ENCODE assay signal across 10 cellular contexts in genomic region chr2:234251326-234252271, GRCh38.
A peak's percentile ranks its signal among the peaks of the same experiment; 100 is the strongest.
DNase-seq lines count a peak whose midpoint lies in the region; FAIRE-seq and TF ChIP-seq lines count a peak whose summit lies in the region.
"Had no signal": no experiment of that assay in that cellular context is flagged by ENCODE, and none has a peak within 500 bp of the region (broad histone marks: within the 10 kb centered on the region; RNA-seq: fewer than 3 reads in every experiment).

No MANE protein-coding gene starts in this region.

- 70% methylated on average over 8 of the region's 8 CpGs for WGBS in esophagus muscularis mucosa

- no peaks in the 10 kb centered on the region for H3K79me2 ChIP-seq in PC-9 (ENCODE audit: low read depth)
- no peaks in the 10 kb centered on the region for H3K79me2 ChIP-seq in endothelial cell of umbilical vein (ENCODE audit: control insufficient read depth, insufficient read depth, low read length)

- H3K4me1 ChIP-seq in Caco-2 (peaks cover 46% of the 10 kb centered on the region), PC-9 (replicated peaks; ENCODE audit: insufficient read depth) (peaks cover 80% of the 10 kb centered on the region), endothelial cell of umbilical vein (ENCODE audit: control insufficient read depth, extremely low read depth, insufficient read depth, low read length) (peaks cover 29% of the 10 kb centered on the region), esophagus muscularis mucosa (no peaks in the 10 kb centered on the region)

- peak overlapping the region; percentile 54 for H3K27ac Mint-ChIP-seq in Caco-2 (ENCODE audit: unreplicated experiment)
- peak overlapping the region; percentile 88 for H3K27ac Mint-ChIP-seq in osteocyte (ENCODE audit: unreplicated experiment)

- dilution Hi-C loops in endothelial cell of umbilical vein (cut with MboI; ENCODE audit: extremely low pct_ligation_motif_present, low sequenced_read_pairs): no loop called here

- BruUV-seq in Caco-2 (replicated peaks; lab: Mats Ljungman, UMichigan) (no TSS peak), PC-9 (replicated peaks; lab: Mats Ljungman, UMichigan) (no TSS peak), endothelial cell of umbilical vein (replicated peaks; lab: Mats Ljungman, UMichigan) (no TSS peak)

- FAIRE-seq in endothelial cell of umbilical vein (lab: Jason Lieb, UNC): peak; percentile 91

- H3K27me3 Mint-ChIP-seq in Caco-2 (ENCODE audit: insufficient read depth, unreplicated experiment) (no peaks in the 10 kb centered on the region), osteocyte (ENCODE audit: unreplicated experiment) (no peaks in the 10 kb centered on the region)

- TF ChIP-seq EP300 in esophagus muscularis mucosa (IDR thresholded peaks at IDR 0.05): no peak

- peak overlapping the region; percentile 46 for H3K9ac ChIP-seq in endothelial cell of umbilical vein (replicated peaks; ENCODE audit: extremely low read depth, insufficient read depth, low read length)

- H3K27ac ChIP-seq in PC-9 (peak overlapping the region; percentile 91), endothelial cell of umbilical vein (ENCODE audit: insufficient read depth, low read depth, low read length) (peak overlapping the region; percentile 82), esophagus muscularis mucosa (replicated peaks in 1 of 4) (no peak overlapping the region)

- H2AFZ ChIP-seq in PC-9: no peak overlapping the region
- peak overlapping the region; percentile 50 for H2AFZ ChIP-seq in endothelial cell of umbilical vein (ENCODE audit: low read depth, low read length)

- H3K9me3 Mint-ChIP-seq in Caco-2 (ENCODE audit: unreplicated experiment): no peaks in the 10 kb centered on the region
- H3K9me3 Mint-ChIP-seq in osteocyte (ENCODE audit: unreplicated experiment): no peaks in the 10 kb centered on the region

- H3K4me3 Mint-ChIP-seq in Caco-2 (ENCODE audit: unreplicated experiment) (no peak overlapping the region), osteocyte (ENCODE audit: unreplicated experiment) (no peak overlapping the region)

- CTCF ChIA-PET in Caco-2 (lab: Charles Lee) (no interaction called here), PC-9 (lab: Charles Lee) (interaction anchor here (0.6 to 0.8 kb wide), 5 partner anchors 16 to 1554 kb away, joined by 3 to 7 read pairs (median 4); no protein-coding TSS in a partner anchor), endothelial cell of umbilical vein (lab: Charles Lee) (interaction anchor here (0.7 to 2.3 kb wide), 5 partner anchors 17 to 244 kb away, joined by 3 to 11 read pairs (median 3); no protein-coding TSS in a partner anchor)

- TF ChIP-seq CTCF in Caco-2 (IDR thresholded peaks at IDR 0.05; ENCODE audit: insufficient read depth in 1 of 2, low read depth in 1 of 2, low read length in 1 of 2, severe bottlenecking in 1 of 2, unreplicated experiment in 1 of 2): no peak
- no peak for TF ChIP-seq CTCF in PC-9 (conservative IDR thresholded peaks at IDR 0.05)
- TF ChIP-seq CTCF in endothelial cell of umbilical vein (IDR thresholded peaks at IDR 0.05; ENCODE audit: extremely low read depth in 1 of 2, insufficient read depth in 1 of 2, low read depth in 1 of 2, low read length in 2 of 2): no peak
- no peak for TF ChIP-seq CTCF in osteocyte (IDR thresholded peaks at IDR 0.05)
- no peak for TF ChIP-seq CTCF in esophagus muscularis mucosa (IDR thresholded peaks at IDR 0.05)

- H4K20me1 ChIP-seq in PC-9 (ENCODE audit: insufficient read depth): no peaks in the 10 kb centered on the region
- no peaks in the 10 kb centered on the region for H4K20me1 ChIP-seq in endothelial cell of umbilical vein (replicated peaks; ENCODE audit: control insufficient read depth, extremely low read depth, insufficient read depth, low read length)

- H3K9me3 ChIP-seq in Caco-2 (0 out of 2 replicates have a peak, but pooled peaks cover 3% of the 10 kb centered on the region), PC-9 (ENCODE audit: insufficient read depth, low read depth) (no peaks in the 10 kb centered on the region; the same call in 1 of the 2 replicates), endothelial cell of umbilical vein (replicated peaks; ENCODE audit: control insufficient read depth, insufficient read depth, low read length) (no peaks in the 10 kb centered on the region), esophagus muscularis mucosa (no peaks in the 10 kb centered on the region)

- no peaks in the 10 kb centered on the region for H3K9me1 ChIP-seq in endothelial cell of umbilical vein (replicated peaks; ENCODE audit: control insufficient read depth, extremely low read depth, insufficient read depth, low read length)

- DNase-seq in Caco-2 (peak; percentile 16 to 42), PC-9 (peak; percentile 81 to 99), endothelial cell of umbilical vein (ENCODE audit: low read depth, low spot score) (peak; percentile 91), osteocyte (ENCODE audit: extremely low spot score, unreplicated experiment) (no peak), NCI-H2107 (lab: John Stamatoyannopoulos, UW) (no peak), T-helper 1 cell (no peak), esophagus muscularis mucosa (ENCODE audit: extremely low spot score) (no peak), superior temporal gyrus (ENCODE audit: extremely low spot score) (no peak)
- DNase-seq: DMS 273 treated with DMSO at 0.1 percent for 48 hours, SHP77 had no signal

- peaks cover 12% of the 10 kb centered on the region for H3K4me1 Mint-ChIP-seq in Caco-2 (ENCODE audit: low read depth, unreplicated experiment)
- peaks cover 44% of the 10 kb centered on the region for H3K4me1 Mint-ChIP-seq in osteocyte (ENCODE audit: unreplicated experiment)

- H3K36me3 Mint-ChIP-seq in Caco-2 (ENCODE audit: insufficient read depth, unreplicated experiment) (peaks cover 5% of the 10 kb centered on the region), osteocyte (ENCODE audit: unreplicated experiment) (no peaks in the 10 kb centered on the region)

- H3K4me3 ChIP-seq in Caco-2 (ENCODE audit: low read depth, low read length) (no peak overlapping the region), PC-9 (no peak overlapping the region), endothelial cell of umbilical vein (replicated peaks in 1 of 3; ENCODE audit: insufficient read depth in 1 of 3, low read depth in 1 of 3, low read length in 3 of 3) (no peak overlapping the region), esophagus muscularis mucosa (no peak overlapping the region)

- TF ChIP-seq POLR2A in endothelial cell of umbilical vein (IDR thresholded peaks at IDR 0.05; ENCODE audit: low read depth, low read length): no peak
- TF ChIP-seq POLR2A in esophagus muscularis mucosa (IDR thresholded peaks at IDR 0.05; ENCODE audit: low read depth): no peak

- intact Hi-C loops in Caco-2 (cut with micrococcal nuclease; ENCODE audit: unreplicated experiment): no loop called here
- intact Hi-C loops in PC-9 (cut with micrococcal nuclease; ENCODE audit: unreplicated experiment): loop anchor here (1.0 to 2.0 kb wide), 5 partner anchors 87 to 729 kb away; no protein-coding TSS in a partner anchor
- intact Hi-C loops in endothelial cell of umbilical vein (cut with micrococcal nuclease): loop anchor here (5.0 to 10.0 kb wide), 2 partner anchors 186 to 573 kb away; no protein-coding TSS in a partner anchor
- intact Hi-C loops in esophagus muscularis mucosa (cut with DNase I): no loop called here

- H3K36me3 ChIP-seq in Caco-2 (ENCODE audit: control insufficient read depth, insufficient read depth, low read length) (no peaks in the 10 kb centered on the region), PC-9 (ENCODE audit: low read depth) (no peaks in the 10 kb centered on the region), endothelial cell of umbilical vein (ENCODE audit: control insufficient read depth in 2 of 2, extremely low read depth in 1 of 2, insufficient read depth in 2 of 2, low read length in 2 of 2) (no peaks in the 10 kb centered on the region), esophagus muscularis mucosa (no peaks in the 10 kb centered on the region)

- peak overlapping the region; percentile 67 for H3K4me2 ChIP-seq in PC-9
- no peak overlapping the region for H3K4me2 ChIP-seq in endothelial cell of umbilical vein (ENCODE audit: insufficient read depth, low read length)

- H3K9me2 ChIP-seq in PC-9 (ENCODE audit: insufficient read depth): no peaks in the 10 kb centered on the region

- H3K27me3 ChIP-seq in Caco-2 (replicated peaks; ENCODE audit: control insufficient read depth, insufficient read depth, low read length) (no peaks in the 10 kb centered on the region), PC-9 (ENCODE audit: insufficient read depth, low read depth) (no peaks in the 10 kb centered on the region), endothelial cell of umbilical vein (ENCODE audit: control insufficient read depth in 2 of 2, insufficient read depth in 2 of 2, low read length in 2 of 2) (no peaks in the 10 kb centered on the region), esophagus muscularis mucosa (peaks cover 0 to 17% (median 0%) of the 10 kb centered on the region in 4 donors)

- H3F3A ChIP-seq in PC-9 (ENCODE audit: insufficient read depth, low read depth): peaks cover 57% of the 10 kb centered on the region

- POLR2A ChIA-PET in Caco-2 (lab: Charles Lee): no interaction called here
- POLR2A ChIA-PET in PC-9 (lab: Charles Lee; ENCODE audit: unreplicated experiment): interaction anchor here (0.5 to 1.0 kb wide), 9 partner anchors 18 to 854 kb away, joined by 3 to 11 read pairs (median 5); no protein-coding TSS in a partner anchor
- POLR2A ChIA-PET in endothelial cell of umbilical vein (lab: Charles Lee): no interaction called here

TF ChIP-seq in endothelial cell of umbilical vein, 7 proteins besides CTCF, POLR2A, EP300 and RAD21:
- peak; percentile 11 for TF ChIP-seq JUN (IDR thresholded peaks at IDR 0.05; ENCODE audit: borderline replicate concordance, insufficient read depth, insufficient read length, low read depth)
- peak; percentile 32 for TF ChIP-seq FOS (IDR thresholded peaks at IDR 0.05; ENCODE audit: borderline replicate concordance, insufficient read depth, low read length)
- TF ChIP-seq MYC (IDR thresholded peaks at IDR 0.05; ENCODE audit: low read depth, low read length): no peak
- peak; percentile 24 for TF ChIP-seq POLR2AphosphoS5 (IDR thresholded peaks at IDR 0.05; ENCODE audit: insufficient read depth, low read depth, low read length)
- no peak for TF ChIP-seq MAX (IDR thresholded peaks at IDR 0.05; ENCODE audit: insufficient read depth, insufficient read length)
- TF ChIP-seq GATA2 (IDR thresholded peaks at IDR 0.05; ENCODE audit: insufficient read depth, insufficient read length, low read depth, low read length): no peak

Comparison
In these comparisons a context has a peak if more than half of its experiments do, and no peak if none do; other contexts are left out.
1. DNase-seq: peak in Caco-2 (2 of 2), PC-9 (2 of 2) and endothelial cell of umbilical vein (single experiment); none in osteocyte (single experiment), NCI-H2107 (single experiment), T-helper 1 cell (0 of 5), esophagus muscularis mucosa (single experiment) and superior temporal gyrus (single experiment).
2. H3K27ac ChIP-seq: peak in PC-9 (single experiment) and endothelial cell of umbilical vein (single experiment); none in esophagus muscularis mucosa (0 of 4).
3. intact Hi-C loops: an anchor here in PC-9 (1.0 to 2.0 kb wide) and endothelial cell of umbilical vein (5.0 to 10.0 kb wide); none called in Caco-2 and esophagus muscularis mucosa.